In the genomic region with DNA sequence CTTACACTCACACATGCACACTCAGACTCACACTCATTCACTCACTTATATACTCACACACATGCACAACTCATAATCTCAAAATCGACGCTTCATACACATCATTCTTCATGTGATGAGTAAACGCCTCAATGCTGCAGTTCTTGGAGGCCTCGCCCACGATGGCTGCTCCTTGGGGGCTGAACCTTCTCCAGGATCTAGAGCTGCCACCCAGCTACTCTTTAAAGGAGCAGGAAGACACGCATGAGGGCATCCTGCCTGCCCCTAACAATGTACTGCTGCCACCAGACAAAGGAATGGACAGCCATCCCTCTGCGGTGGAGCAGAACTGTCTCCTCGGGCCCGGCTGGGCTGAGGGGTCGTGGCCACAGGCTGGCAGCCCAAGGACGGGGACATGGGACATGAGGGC, we compare ENCODE assay signal across 1 cellular context.
A peak's percentile ranks its signal among the peaks of the same experiment; 100 is the strongest.
TF ChIP-seq lines count a peak whose summit lies in the region.

No MANE protein-coding gene starts in this region.

TF ChIP-seq in GM12878, 131 proteins besides CTCF, POLR2A, EP300 and RAD21 (continued from another document):
- TF ChIP-seq, protein P1, sequence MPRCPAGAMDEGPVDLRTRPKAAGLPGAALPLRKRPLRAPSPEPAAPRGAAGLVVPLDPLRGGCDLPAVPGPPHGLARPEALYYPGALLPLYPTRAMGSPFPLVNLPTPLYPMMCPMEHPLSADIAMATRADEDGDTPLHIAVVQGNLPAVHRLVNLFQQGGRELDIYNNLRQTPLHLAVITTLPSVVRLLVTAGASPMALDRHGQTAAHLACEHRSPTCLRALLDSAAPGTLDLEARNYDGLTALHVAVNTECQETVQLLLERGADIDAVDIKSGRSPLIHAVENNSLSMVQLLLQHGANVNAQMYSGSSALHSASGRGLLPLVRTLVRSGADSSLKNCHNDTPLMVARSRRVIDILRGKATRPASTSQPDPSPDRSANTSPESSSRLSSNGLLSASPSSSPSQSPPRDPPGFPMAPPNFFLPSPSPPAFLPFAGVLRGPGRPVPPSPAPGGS (IDR thresholded peaks at IDR 0.05; ENCODE audit: borderline replicate concordance, insufficient read depth, low read depth, low read length, poor library complexity, severe bottlenecking) = peak; percentile 65
- TF ChIP-seq MTA3 (IDR thresholded peaks at IDR 0.05; ENCODE audit: borderline replicate concordance, low read length) (no peak), ZNF207 (IDR thresholded peaks at IDR 0.05; ENCODE audit: borderline replicate concordance) (no peak), BACH1 (IDR thresholded peaks at IDR 0.05; ENCODE audit: borderline replicate concordance) (no peak)
